Comparison of ENCODE assay signal across 10 cellular contexts in the genomic region with DNA sequence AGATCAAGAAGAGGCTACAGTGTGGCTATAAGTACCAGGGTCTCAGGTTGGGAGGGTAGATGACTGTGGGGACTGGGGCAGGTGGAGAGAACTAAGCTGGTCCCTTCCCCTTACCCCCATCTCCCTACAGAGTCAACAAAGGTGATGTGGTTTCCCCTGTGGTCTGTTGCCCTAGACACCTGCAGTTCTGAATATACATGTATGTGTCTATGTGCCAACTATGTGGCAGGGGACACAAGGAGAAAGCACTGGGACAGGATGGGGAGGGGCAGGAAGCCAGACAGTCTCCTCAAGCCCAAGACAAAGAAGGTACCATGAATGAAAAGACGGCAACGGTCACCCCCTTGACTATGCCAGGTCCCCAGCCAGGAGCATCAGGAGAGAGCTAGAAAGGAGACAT. TPM values are rescaled to one million over a fixed set of nuclear protein-coding genes. Genes with fewer than 3 reads are reported as not detected.
DNase-seq lines count a peak whose midpoint lies in the region; ATAC-seq and TF ChIP-seq lines count a peak whose summit lies in the region.
"Had no signal": no experiment of that assay in that cellular context is flagged by ENCODE, and none has a peak within 500 bp of the region (broad histone marks: within the 10 kb centered on the region; RNA-seq: fewer than 3 reads in every experiment).

No MANE protein-coding gene starts in this region.

- no peaks in the 10 kb centered on the region for H4K20me1 ChIP-seq in PC-3 (ENCODE audit: low read length)

- no peak overlapping the region for H3K18ac ChIP-seq in trophoblast cell (ENCODE audit: low read length)

- peak overlapping the region; percentile 52 for H4K91ac ChIP-seq in trophoblast cell (ENCODE audit: low read depth, low read length)

- H4K12ac ChIP-seq in trophoblast cell (ENCODE audit: low read depth, low read length), result no peak overlapping the region

- no peak overlapping the region for H2AFZ ChIP-seq in PC-3 (ENCODE audit: low read length)
- no peak overlapping the region for H2AFZ ChIP-seq in trophoblast cell (ENCODE audit: insufficient read depth, low read length, poor library complexity)

- H2BK120ac ChIP-seq in trophoblast cell (ENCODE audit: insufficient read depth, low read length, poor library complexity), result no peak overlapping the region

- no peaks in the 10 kb centered on the region for H3K27me3 Mint-ChIP-seq in CD4-positive, alpha-beta T cell

- peak overlapping the region; percentile 24 for H2BK12ac ChIP-seq in trophoblast cell (ENCODE audit: low read length)

- no peak for TF ChIP-seq CTCF in CD4-positive, alpha-beta T cell (IDR thresholded peaks at IDR 0.05)
- TF ChIP-seq CTCF in PC-3 (conservative IDR thresholded peaks at IDR 0.05; ENCODE audit: low read depth, low read length), result no peak
- TF ChIP-seq CTCF in ascending aorta (IDR thresholded peaks at IDR 0.05), result no peak

- peak overlapping the region; percentile 45 for H2AK5ac ChIP-seq in trophoblast cell (ENCODE audit: low read length)

- H3K27me3 ChIP-seq in CD4-positive, alpha-beta T cell (ENCODE audit: control insufficient read depth, insufficient read depth, low read length), result no peaks in the 10 kb centered on the region
- no peaks in the 10 kb centered on the region for H3K27me3 ChIP-seq in PC-3 (ENCODE audit: low read length)
- H3K27me3 ChIP-seq in ascending aorta, result no peaks in the 10 kb centered on the region
- no peaks in the 10 kb centered on the region for H3K27me3 ChIP-seq in trophoblast cell (ENCODE audit: insufficient read depth, low read length)

- no peak overlapping the region for H4K8ac ChIP-seq in trophoblast cell (ENCODE audit: low read depth, low read length)

- H3K23ac ChIP-seq in trophoblast cell (ENCODE audit: low read length), result no peak overlapping the region

- intact Hi-C loops in CD4-positive, alpha-beta T cell (cut with DNase I, micrococcal nuclease), result loop anchor here (2.0 to 10.0 kb wide), 2 partner anchors 15 to 1609 kb away; no protein-coding TSS in a partner anchor
- intact Hi-C loops in PC-3 (cut with micrococcal nuclease) (loop anchor here (10.0 kb wide), 1 partner anchor 121 kb away; no protein-coding TSS in a partner anchor), ascending aorta (cut with DNase I) (loop anchor here (5.0 to 10.0 kb wide), 3 partner anchors 373 to 1452 kb away; a partner anchor contains a TSS)

- no TSS peak for BruUV-seq in PC-3 (replicated peaks; lab: Mats Ljungman, UMichigan)

- no peaks in the 10 kb centered on the region for H3K36me3 Mint-ChIP-seq in CD4-positive, alpha-beta T cell (ENCODE audit: low read depth)

- H3F3A ChIP-seq in PC-3 (ENCODE audit: low read length, unreplicated experiment), result peaks cover 4% of the 10 kb centered on the region

- WGBS in trophoblast cell (ENCODE audit: extremely low coverage, insufficient coverage, insufficient read length), result no CpG with 5 or more reads among the region's 2 CpGs

- peak overlapping the region; percentile 89 for H3K27ac Mint-ChIP-seq in CD4-positive, alpha-beta T cell

- peaks cover 36% of the 10 kb centered on the region for H3K79me1 ChIP-seq in trophoblast cell (ENCODE audit: low read length)

- H3K9me3 Mint-ChIP-seq in CD4-positive, alpha-beta T cell, result no peaks in the 10 kb centered on the region

- H3K9ac ChIP-seq in PC-3 (ENCODE audit: low read length) (no peak overlapping the region), trophoblast cell (ENCODE audit: low read length) (no peak overlapping the region)

- DNase-seq in CD4-positive, alpha-beta T cell, result peak in 7 of 10 experiments; percentile 32 to 56 (median 45)
- no peak for DNase-seq in PC-3
- no peak for DNase-seq in ascending aorta (ENCODE audit: low spot score in 2 of 2)
- no peak for DNase-seq in trophoblast cell
- no peak for DNase-seq in NCI-H446 (lab: John Stamatoyannopoulos, UW)
- DNase-seq in GM19238 (ENCODE audit: insufficient read length, low spot score), result no peak
- DNase-seq: Calu3, NCI-H1417 treated with DMSO at 0.1 percent for 48 hours had no signal

- H3K4me3 Mint-ChIP-seq in CD4-positive, alpha-beta T cell, result peak overlapping the region; percentile 75

- H3K4ac ChIP-seq in trophoblast cell (ENCODE audit: low read depth, low read length), result no peak overlapping the region

- H3K27ac ChIP-seq in CD4-positive, alpha-beta T cell (ENCODE audit: low read depth, low read length), result peak overlapping the region; percentile 70
- H3K27ac ChIP-seq in PC-3 (ENCODE audit: low read length), result peak overlapping the region; percentile 5; the same call in 1 of the 2 replicates
- peak overlapping the region; percentile 97 for H3K27ac ChIP-seq in ascending aorta
- no peak overlapping the region for H3K27ac ChIP-seq in trophoblast cell (ENCODE audit: low read depth, low read length)

- H3K14ac ChIP-seq in trophoblast cell (ENCODE audit: low read length), result no peak overlapping the region

- H3K79me2 ChIP-seq in PC-3 (ENCODE audit: low read length) (peaks cover 11% of the 10 kb centered on the region), trophoblast cell (ENCODE audit: control insufficient read depth, insufficient read depth, low read length, poor library complexity) (peaks cover 13% of the 10 kb centered on the region)

- no peak overlapping the region for H3K4me3 ChIP-seq in PC-3 (ENCODE audit: low read length)
- H3K4me3 ChIP-seq in ascending aorta, result no peak overlapping the region
- no peak overlapping the region for H3K4me3 ChIP-seq in trophoblast cell (ENCODE audit: low read depth, low read length)

- no peaks in the 10 kb centered on the region for H3K36me3 ChIP-seq in PC-3 (ENCODE audit: low read depth, low read length)
- H3K36me3 ChIP-seq in ascending aorta, result no peaks in the 10 kb centered on the region
- H3K36me3 ChIP-seq in trophoblast cell (ENCODE audit: control insufficient read depth in 1 of 2, insufficient read depth in 2 of 2, low read length in 2 of 2), result no peaks in the 10 kb centered on the region

- H3K4me1 Mint-ChIP-seq in CD4-positive, alpha-beta T cell (ENCODE audit: low read depth), result peaks cover 88% of the 10 kb centered on the region

- CTCF ChIA-PET in CD4-positive, alpha-beta T cell (lab: Charles Lee), result interaction anchor here (0.9 to 1.7 kb wide), 4 partner anchors 9 to 15 kb away, joined by 3 to 6 read pairs (median 4); no protein-coding TSS in a partner anchor
- CTCF ChIA-PET in PC-3 (lab: Charles Lee), result no interaction called here

- no peaks in the 10 kb centered on the region for H3K9me3 ChIP-seq in CD4-positive, alpha-beta T cell (ENCODE audit: control insufficient read depth, low read length)
- H3K9me3 ChIP-seq in PC-3 (ENCODE audit: low read length) (no peaks in the 10 kb centered on the region), ascending aorta (no peaks in the 10 kb centered on the region), trophoblast cell (ENCODE audit: insufficient read depth, low read depth, low read length) (no peaks in the 10 kb centered on the region)

- H3K4me2 ChIP-seq in PC-3 (ENCODE audit: low read length), result no peak overlapping the region
- no peak overlapping the region for H3K4me2 ChIP-seq in trophoblast cell (ENCODE audit: low read length)

- ATAC-seq in CD4-positive, alpha-beta T cell (ENCODE audit: poor library complexity), result peak; percentile 54
- ATAC-seq in PC-3 (no peak), GM21723 (IDR thresholded peaks at IDR 0.05; ENCODE audit: unreplicated experiment) (no peak), HG03520 (IDR thresholded peaks at IDR 0.05; ENCODE audit: unreplicated experiment) (no peak)

- POLR2A ChIA-PET in CD4-positive, alpha-beta T cell (lab: Charles Lee), result interaction anchor here (0.7 to 16.4 kb wide), 7 partner anchors 9 to 375 kb away, joined by 3 to 274 read pairs (median 5); no protein-coding TSS in a partner anchor
- POLR2A ChIA-PET in PC-3 (lab: Charles Lee; ENCODE audit: unreplicated experiment), result interaction anchor here (0.6 kb wide), 1 partner anchor 65 kb away, joined by 3 read pairs; no protein-coding TSS in a partner anchor

- H3K4me1 ChIP-seq in PC-3 (ENCODE audit: insufficient read depth, low read length) (peaks cover 77% of the 10 kb centered on the region), ascending aorta (peaks cover 35 to 76% of the 10 kb centered on the region in 2 donors), trophoblast cell (ENCODE audit: control insufficient read depth in 1 of 2, insufficient read depth in 2 of 2, low read length in 2 of 2) (peaks cover 32 to 37% of the 10 kb centered on the region in 2 experiments)

- no peaks in the 10 kb centered on the region for H3K9me2 ChIP-seq in PC-3 (replicated peaks; ENCODE audit: low read length)

- no peak overlapping the region for H2BK5ac ChIP-seq in trophoblast cell (ENCODE audit: low read depth, low read length, poor library complexity)

RNA-seq across cellular contexts. Expression of a gene that starts 4.5 kb away (rescaled TPM):
- 100 to 1,000 TPM; 116 to 122 TPM for total RNA-seq in CD4-positive, alpha-beta T cell
- total RNA-seq in PC-3 (2014; rRNA removed), result 44.2 and 59.6 TPM in 2 replicates
- total RNA-seq in ascending aorta, result 202 TPM
- 47.8 and 51.3 TPM in 2 replicates for polyA plus RNA-seq in trophoblast cell (2013)

RNA-seq across cellular contexts. Expression of a gene that starts 51.2 kb away (rescaled TPM):
- total RNA-seq in CD4-positive, alpha-beta T cell, result 1 to 10 TPM; 4.5 to 5.8 TPM
- total RNA-seq in PC-3 (2014; rRNA removed), result 21.4 and 22.3 TPM in 2 replicates
- total RNA-seq in ascending aorta, result 144 TPM
- polyA plus RNA-seq in trophoblast cell (2013), result 4.7 and 4.8 TPM in 2 replicates

Comparison
In these comparisons a context has a peak if more than half of its experiments do, and no peak if none do; other contexts are left out.
1. DNase-seq: peak in CD4-positive, alpha-beta T cell (7 of 10); none in PC-3 (single experiment), ascending aorta (0 of 2), trophoblast cell (0 of 2), NCI-H446 (0 of 2) and GM19238 (single experiment).